ENCODE assay signal across 11 cellular contexts in the genomic region with DNA sequence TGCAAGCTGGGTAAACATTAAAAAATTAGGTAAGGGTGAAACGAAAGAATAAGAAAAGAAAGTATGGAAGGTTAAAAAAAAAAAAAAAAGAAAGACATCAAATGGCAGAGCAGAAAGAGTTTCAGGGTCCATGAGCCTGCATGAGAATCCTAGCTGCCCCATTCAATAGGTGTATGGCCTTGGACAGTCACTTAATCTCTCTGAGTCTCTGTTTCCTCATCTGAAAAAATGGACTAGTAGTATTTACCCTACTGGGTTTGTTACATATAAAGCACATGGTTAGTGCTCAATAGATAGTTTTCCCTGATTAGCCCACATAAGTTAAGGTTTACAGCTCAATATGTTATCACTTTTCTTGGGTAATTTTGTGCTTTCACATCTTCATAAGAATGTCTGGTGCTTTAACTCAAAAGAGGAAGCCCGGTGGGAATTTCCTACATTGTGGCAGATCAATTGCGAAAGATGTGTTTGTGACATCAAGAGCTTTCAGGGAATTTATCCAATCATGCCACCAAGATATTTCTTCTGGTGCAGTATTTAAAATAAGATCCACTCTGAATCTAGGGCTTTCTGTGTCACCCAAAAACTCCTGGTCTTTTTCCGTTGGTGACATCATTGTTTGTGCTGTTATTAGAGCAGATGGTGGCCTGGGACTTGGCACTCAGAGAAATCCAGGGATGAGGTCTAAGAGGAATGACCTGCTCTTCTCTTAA. TPM values are rescaled to one million over a fixed set of nuclear protein-coding genes. Genes with fewer than 3 reads are reported as not detected.
DNase-seq lines count a peak whose midpoint lies in the region; ATAC-seq, FAIRE-seq and TF ChIP-seq lines count a peak whose summit lies in the region.
"Had no signal": no experiment of that assay in that cellular context is flagged by ENCODE, and none has a peak within 500 bp of the region (broad histone marks: within the 10 kb centered on the region; RNA-seq: fewer than 3 reads in every experiment).

No MANE protein-coding gene starts in this region.

- peak overlapping the region; percentile 45 for H3K27ac Mint-ChIP-seq in neural crest cell (ENCODE audit: unreplicated experiment)
- no peak overlapping the region for H3K27ac Mint-ChIP-seq in activated T-cell treated with anti-CD3 and anti-CD28 coated beads, Interleukin-2, amount 50 U/mL, for 72 hours
- H3K27ac Mint-ChIP-seq: activated CD4-positive, alpha-beta memory T cell treated with anti-CD3 and anti-CD28 coated beads for 36 hours; neural progenitor cell had no signal

- no peak for FAIRE-seq in bronchial epithelial cell (lab: Jason Lieb, UNC)
- FAIRE-seq in kidney (lab: Jason Lieb, UNC) = no peak

- H3K36me3 Mint-ChIP-seq in neural crest cell (ENCODE audit: low read depth) = no peaks in the 10 kb centered on the region
- H3K36me3 Mint-ChIP-seq in activated T-cell treated with anti-CD3 and anti-CD28 coated beads, Interleukin-2, amount 50 U/mL, for 72 hours (ENCODE audit: insufficient read depth in 2 of 2) = no peaks in the 10 kb centered on the region
- H3K36me3 Mint-ChIP-seq: activated CD4-positive, alpha-beta memory T cell treated with anti-CD3 and anti-CD28 coated beads for 36 hours; neural progenitor cell had no signal

- H3K9ac ChIP-seq in Loucy (ENCODE audit: low read depth, low read length, poor library complexity, severe bottlenecking) (no peak overlapping the region), kidney (ENCODE audit: low read length in 2 of 2) (no peak overlapping the region)
- H3K9ac ChIP-seq: neural progenitor cell had no signal

- no peak overlapping the region for H3K4me3 Mint-ChIP-seq in neural crest cell
- no peak overlapping the region for H3K4me3 Mint-ChIP-seq in activated T-cell treated with anti-CD3 and anti-CD28 coated beads, Interleukin-2, amount 50 U/mL, for 72 hours
- H3K4me3 Mint-ChIP-seq: activated CD4-positive, alpha-beta memory T cell treated with anti-CD3 and anti-CD28 coated beads for 36 hours; neural progenitor cell had no signal

- H3K9me3 ChIP-seq in Loucy (ENCODE audit: insufficient read depth, low read depth, low read length) (no peaks in the 10 kb centered on the region), kidney (ENCODE audit: control insufficient read depth in 1 of 2, low read length in 2 of 2) (no peaks in the 10 kb centered on the region)

- H2AFZ ChIP-seq in Loucy (ENCODE audit: low read length) = peak overlapping the region; percentile 67
- H2AFZ ChIP-seq: neural progenitor cell had no signal

- H3K4me3 ChIP-seq in Loucy (ENCODE audit: low read length, poor library complexity, severe bottlenecking) = no peak overlapping the region
- H3K4me3 ChIP-seq in bronchial epithelial cell (ENCODE audit: low read depth, low read length) = no peak overlapping the region
- no peak overlapping the region for H3K4me3 ChIP-seq in kidney (ENCODE audit: low read length in 2 of 2)
- H3K4me3 ChIP-seq: neural progenitor cell had no signal

- H3K9me2 ChIP-seq in Loucy (replicated peaks; ENCODE audit: low read depth, low read length) = no peaks in the 10 kb centered on the region

- no peak for ATAC-seq in activated T-cell treated with anti-CD3 and anti-CD28 coated beads, Interleukin-2, amount 50 U/mL, for 72 hours (replicated peaks in 1 of 2)

- H3K4me2 ChIP-seq in Loucy (ENCODE audit: low read depth, low read length, poor library complexity, severe bottlenecking) = no peak overlapping the region
- H3K4me2 ChIP-seq: neural progenitor cell had no signal

- H3K9me3 Mint-ChIP-seq in neural crest cell = no peaks in the 10 kb centered on the region
- H3K9me3 Mint-ChIP-seq in activated T-cell treated with anti-CD3 and anti-CD28 coated beads, Interleukin-2, amount 50 U/mL, for 72 hours = no peaks in the 10 kb centered on the region
- H3K9me3 Mint-ChIP-seq: activated CD4-positive, alpha-beta memory T cell treated with anti-CD3 and anti-CD28 coated beads for 36 hours; neural progenitor cell had no signal

- H3K4me1 Mint-ChIP-seq in neural crest cell = peaks cover 40% of the 10 kb centered on the region
- H3K4me1 Mint-ChIP-seq in activated T-cell treated with anti-CD3 and anti-CD28 coated beads, Interleukin-2, amount 50 U/mL, for 72 hours (ENCODE audit: low read depth) = peaks cover 5% of the 10 kb centered on the region

- in situ Hi-C loops in G401 (cut with HindIII; ENCODE audit: low sequenced_read_pairs) = no loop called here

- TF ChIP-seq CTCF in Loucy (conservative IDR thresholded peaks at IDR 0.05; ENCODE audit: low read length) (no peak), bronchial epithelial cell (IDR thresholded peaks at IDR 0.05; ENCODE audit: insufficient read depth, low read length, severe bottlenecking) (no peak), neural crest cell (conservative IDR thresholded peaks at IDR 0.05) (no peak), kidney (IDR thresholded peaks at IDR 0.05; ENCODE audit: borderline replicate concordance, extremely low read depth, insufficient read depth) (no peak)

- H3K79me2 ChIP-seq in Loucy (ENCODE audit: insufficient read depth, low read length) = no peaks in the 10 kb centered on the region

- intact Hi-C loops in kidney (cut with DNase I) = no loop called here

- H3K27me3 ChIP-seq in Loucy (ENCODE audit: insufficient read depth, low read length, poor library complexity, severe bottlenecking) (no peaks in the 10 kb centered on the region), bronchial epithelial cell (ENCODE audit: control insufficient read depth, insufficient read depth, low read length) (no peaks in the 10 kb centered on the region)

- H3K27me3 Mint-ChIP-seq in neural crest cell (ENCODE audit: low read depth) = peaks cover 16% of the 10 kb centered on the region
- peaks cover 7% of the 10 kb centered on the region for H3K27me3 Mint-ChIP-seq in activated T-cell treated with anti-CD3 and anti-CD28 coated beads, Interleukin-2, amount 50 U/mL, for 72 hours (ENCODE audit: low read depth)

- DNase-seq in G401 (ENCODE audit: low spot score) (peak; percentile 93), bronchial epithelial cell (ENCODE audit: low read depth) (peak; percentile 65), neural crest cell (ENCODE audit: low read depth, low spot score) (no peak), NCI-H510A (lab: John Stamatoyannopoulos, UW) (no peak), kidney (no peak)
- no peak for DNase-seq in activated T-cell treated with anti-CD3 and anti-CD28 coated beads, Interleukin-2, amount 50 U/mL, for 72 hours
- no peak for DNase-seq in activated CD4-positive, alpha-beta T cell treated with anti-CD3 and anti-CD28 coated beads, Interleukin-2, amount 50 U/mL, for 48 hours
- DNase-seq: activated CD4-positive, alpha-beta memory T cell treated with anti-CD3 and anti-CD28 coated beads for 36 hours; RPMI8226 had no signal

- H3F3A ChIP-seq in Loucy (ENCODE audit: low read depth) = no peaks in the 10 kb centered on the region

- H3K4me1 ChIP-seq in Loucy (ENCODE audit: insufficient read depth, low read length, poor library complexity, severe bottlenecking) (peaks cover 35% of the 10 kb centered on the region), kidney (ENCODE audit: control insufficient read depth in 1 of 2, insufficient read depth in 1 of 2, low read depth in 1 of 2, low read length in 2 of 2) (peaks cover 0 to 7% of the 10 kb centered on the region in 2 donors)

- no peaks in the 10 kb centered on the region for H4K20me1 ChIP-seq in Loucy (ENCODE audit: insufficient read depth, low read length, poor library complexity, severe bottlenecking)

- no peak overlapping the region for H3K27ac ChIP-seq in kidney (ENCODE audit: low read depth in 2 of 2, low read length in 2 of 2)
- H3K27ac ChIP-seq: neural progenitor cell had no signal

- no peaks in the 10 kb centered on the region for H3K36me3 ChIP-seq in Loucy (ENCODE audit: insufficient read depth, low read length)
- H3K36me3 ChIP-seq in bronchial epithelial cell (ENCODE audit: control insufficient read depth, insufficient read depth, low read length) = no peaks in the 10 kb centered on the region
- H3K36me3 ChIP-seq in kidney (ENCODE audit: control insufficient read depth in 1 of 2, insufficient read depth in 2 of 2, low read length in 2 of 2) = no peaks in the 10 kb centered on the region
- H3K36me3 ChIP-seq: neural progenitor cell had no signal

RNA-seq across cellular contexts. Expression of a gene that starts 57.2 kb away (rescaled TPM):
- total RNA-seq in G401 (2014; rRNA removed; shearing (Covaris generic)) = 121 and 174 TPM in 2 replicates
- 85.4 and 124 TPM in 2 replicates for total RNA-seq in bronchial epithelial cell
- total RNA-seq in neural crest cell = 86.2 and 89.9 TPM in 2 replicates
- total RNA-seq in activated T-cell treated with anti-CD3 and anti-CD28 coated beads, Interleukin-2, amount 50 U/mL, for 72 hours = 10 to 100 TPM; 76.2 to 78.4 TPM
- 83.2 TPM for total RNA-seq in kidney
- polyA plus RNA-seq in kidney (ENCODE audit: insufficient read depth, low read depth, low replicate concordance) = 69.1 TPM

Comparison
In these comparisons a context has a peak if more than half of its experiments do, and no peak if none do; other contexts are left out.
1. DNase-seq: peak in G401 (single experiment) and bronchial epithelial cell (single experiment); none in neural crest cell (single experiment), NCI-H510A (single experiment), activated T-cell treated with anti-CD3 and anti-CD28 coated beads, Interleukin-2, amount 50 U/mL, for 72 hours (0 of 2), kidney (single experiment) and activated CD4-positive, alpha-beta T cell treated with anti-CD3 and anti-CD28 coated beads, Interleukin-2, amount 50 U/mL, for 48 hours (0 of 2).